In genomic region chr9:18786936-18787658, GRCh38 we compare ENCODE assay signal across 14 cellular contexts.
A peak's percentile ranks its signal among the peaks of the same experiment; 100 is the strongest.
DNase-seq lines count a peak whose midpoint lies in the region; ATAC-seq and TF ChIP-seq lines count a peak whose summit lies in the region.
"Had no signal": no experiment of that assay in that cellular context is flagged by ENCODE, and none has a peak within 500 bp of the region (broad histone marks: within the 10 kb centered on the region; RNA-seq: fewer than 3 reads in every experiment).

No MANE protein-coding gene starts in this region.

- no peak overlapping the region for H3K4me3 Mint-ChIP-seq in Caco-2 (ENCODE audit: unreplicated experiment)
- H3K4me3 Mint-ChIP-seq: activated naive CD4-positive, alpha-beta T cell treated with anti-CD3 and anti-CD28 coated beads for 36 hours had no signal

- DNase-seq in EH (ENCODE audit: low read depth) (peak; percentile 65), brain microvascular endothelial cell (peak; percentile 20), left cardiac atrium (no peak), pulmonary artery endothelial cell (ENCODE audit: low read depth, low spot score) (peak; percentile 49), DMS 273 treated with DMSO at 0.1 percent for 48 hours (lab: John Stamatoyannopoulos, UW) (no peak), hippocampal formation (lab: John Stamatoyannopoulos, UW) (no peak), Caco-2 (no peak), T-helper 2 cell (no peak)
- DNase-seq: activated naive CD4-positive, alpha-beta T cell treated with anti-CD3 and anti-CD28 coated beads for 36 hours; cortex of kidney; left colon; NCI-H187 treated with DMSO at 0.1 percent for 48 hours had no signal

- no peaks in the 10 kb centered on the region for H3K36me3 Mint-ChIP-seq in Caco-2 (ENCODE audit: insufficient read depth, unreplicated experiment)

- no peaks in the 10 kb centered on the region for H3K4me1 ChIP-seq in Caco-2

- ATAC-seq in left cardiac atrium = peak; percentile 48 to 59
- ATAC-seq: left colon had no signal

- no peaks in the 10 kb centered on the region for H3K27me3 ChIP-seq in brain microvascular endothelial cell (replicated peaks)
- H3K27me3 ChIP-seq in Caco-2 (replicated peaks; ENCODE audit: control insufficient read depth, insufficient read depth, low read length) = no peaks in the 10 kb centered on the region
- H3K27me3 ChIP-seq: neutrophil had no signal

- in situ Hi-C loops in brain microvascular endothelial cell (cut with HindIII; ENCODE audit: low pct_ligation_motif_present, low sequenced_read_pairs) = no loop called here

- H3K27me3 Mint-ChIP-seq in Caco-2 (ENCODE audit: insufficient read depth, unreplicated experiment) = peaks cover 17% of the 10 kb centered on the region

- H3K9me3 Mint-ChIP-seq in Caco-2 (ENCODE audit: unreplicated experiment) = no peaks in the 10 kb centered on the region
- H3K9me3 Mint-ChIP-seq: activated naive CD4-positive, alpha-beta T cell treated with anti-CD3 and anti-CD28 coated beads for 36 hours had no signal

- no peaks in the 10 kb centered on the region for H3K4me1 Mint-ChIP-seq in Caco-2 (ENCODE audit: low read depth, unreplicated experiment)

- intact Hi-C loops in left cardiac atrium (cut with DNase I) (no loop called here), Caco-2 (cut with micrococcal nuclease; ENCODE audit: unreplicated experiment) (no loop called here)

- CTCF ChIA-PET in Caco-2 (lab: Charles Lee) = no interaction called here

- H3K27ac Mint-ChIP-seq in Caco-2 (ENCODE audit: unreplicated experiment) = no peak overlapping the region
- H3K27ac Mint-ChIP-seq: activated naive CD4-positive, alpha-beta T cell treated with anti-CD3 and anti-CD28 coated beads for 36 hours had no signal

- H3K4me3 ChIP-seq in brain microvascular endothelial cell (ENCODE audit: low read depth, low read length) (no peak overlapping the region), Caco-2 (ENCODE audit: low read depth, low read length) (no peak overlapping the region)

- POLR2A ChIA-PET in Caco-2 (lab: Charles Lee) = no interaction called here

- TF ChIP-seq CTCF in brain microvascular endothelial cell (IDR thresholded peaks at IDR 0.05; ENCODE audit: low read depth, low read length, missing control alignments) (no peak), Caco-2 (IDR thresholded peaks at IDR 0.05; ENCODE audit: insufficient read depth in 1 of 2, low read depth in 1 of 2, low read length in 1 of 2, severe bottlenecking in 1 of 2, unreplicated experiment in 1 of 2) (no peak)

- BruUV-seq in Caco-2 (replicated peaks; lab: Mats Ljungman, UMichigan) = no TSS peak

- H3K36me3 ChIP-seq in brain microvascular endothelial cell (replicated peaks) (no peaks in the 10 kb centered on the region), Caco-2 (ENCODE audit: control insufficient read depth, insufficient read depth, low read length) (no peaks in the 10 kb centered on the region)
- H3K36me3 ChIP-seq: neutrophil had no signal

- no peaks in the 10 kb centered on the region for H3K9me3 ChIP-seq in Caco-2
- H3K9me3 ChIP-seq: neutrophil had no signal

- H3K27ac ChIP-seq in brain microvascular endothelial cell = peak overlapping the region; percentile 32
- H3K27ac ChIP-seq: KMS-11, neutrophil had no signal

Comparison
In these comparisons a context has a peak if more than half of its experiments do, and no peak if none do; other contexts are left out.
1. DNase-seq: peak in EH (single experiment), brain microvascular endothelial cell (single experiment) and pulmonary artery endothelial cell (single experiment); none in left cardiac atrium (single experiment), DMS 273 treated with DMSO at 0.1 percent for 48 hours (single experiment), hippocampal formation (0 of 2), Caco-2 (0 of 2) and T-helper 2 cell (0 of 5).